ENCODE assay signal across 18 cellular contexts in the genomic region with DNA sequence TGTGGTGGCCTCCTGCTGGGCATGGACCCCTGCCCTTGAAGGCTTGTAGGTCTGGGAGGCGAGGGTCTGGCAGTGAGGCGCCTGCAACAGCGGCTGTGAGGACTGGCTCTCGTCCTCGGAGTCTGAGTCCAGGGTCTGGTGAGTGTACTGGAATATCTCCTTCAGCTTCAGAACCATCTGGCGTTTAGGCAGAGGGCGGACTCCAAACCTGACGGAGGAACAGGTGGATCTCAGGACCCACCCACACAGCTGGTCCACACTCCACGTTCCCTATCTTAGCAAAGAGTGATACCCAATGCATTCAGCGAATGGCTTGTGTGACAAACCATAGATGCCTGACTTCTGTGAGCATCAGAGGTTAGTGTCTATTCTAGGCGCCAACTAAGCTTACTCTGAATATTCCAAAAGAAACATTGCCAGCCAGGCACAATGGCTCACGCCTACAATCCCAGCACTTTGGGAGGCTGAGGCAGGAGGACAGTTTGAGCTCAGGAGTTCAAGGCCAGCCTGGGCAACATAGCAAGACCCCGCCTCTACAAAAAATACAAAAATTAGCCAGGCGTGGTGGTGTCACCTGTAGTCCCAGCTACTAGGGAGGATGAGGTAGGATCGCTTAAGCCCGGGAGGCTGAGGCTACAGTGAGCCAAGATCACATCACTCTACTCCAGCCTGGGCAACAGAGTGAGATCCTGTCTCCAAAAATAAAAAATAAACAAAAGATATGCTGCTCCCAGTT. TPM values are rescaled to one million over a fixed set of nuclear protein-coding genes. Genes with fewer than 3 reads are reported as not detected.
DNase-seq lines count a peak whose midpoint lies in the region; ATAC-seq and TF ChIP-seq lines count a peak whose summit lies in the region.
"Had no signal": no experiment of that assay in that cellular context is flagged by ENCODE, and none has a peak within 500 bp of the region (broad histone marks: within the 10 kb centered on the region; RNA-seq: fewer than 3 reads in every experiment).

No MANE protein-coding gene starts in this region.

- peaks cover 0 to 2% (median 0%) of the 10 kb centered on the region in 3 experiments for H3K27me3 ChIP-seq in neuronal stem cell (ENCODE audit: control insufficient read depth in 3 of 3, insufficient read depth in 3 of 3, low read depth in 1 of 3, low read length in 3 of 3)

- peak overlapping the region; percentile 30 for H4K8ac ChIP-seq in neuronal stem cell (ENCODE audit: low read depth, low read length)

- H2AK5ac ChIP-seq in neuronal stem cell (ENCODE audit: low read depth, low read length), result no peak overlapping the region

- no peaks in the 10 kb centered on the region; the same call in 1 of the 2 replicates for H3K27me3 Mint-ChIP-seq in WTC11 (ENCODE audit: low read depth)
- H3K27me3 Mint-ChIP-seq: CD4-positive, alpha-beta T cell had no signal

- peaks cover 3% of the 10 kb centered on the region for H3K79me1 ChIP-seq in neuronal stem cell (ENCODE audit: low read depth, low read length)

- H3K36me3 Mint-ChIP-seq in WTC11, result peaks cover 28% of the 10 kb centered on the region

- no peak overlapping the region for H4K91ac ChIP-seq in neuronal stem cell (ENCODE audit: low read depth, low read length, poor library complexity)

- peaks cover 8% of the 10 kb centered on the region for H3K4me1 Mint-ChIP-seq in WTC11

- no peaks in the 10 kb centered on the region for H3K9me3 Mint-ChIP-seq in WTC11
- H3K9me3 Mint-ChIP-seq: CD4-positive, alpha-beta T cell; HFFc6 had no signal

- H2BK5ac ChIP-seq in neuronal stem cell (ENCODE audit: low read length), result no peak overlapping the region

- H3K18ac ChIP-seq in neuronal stem cell (ENCODE audit: low read length), result no peak overlapping the region

- H2AFZ ChIP-seq in neuronal stem cell (ENCODE audit: low read length), result no peak overlapping the region
- H2AFZ ChIP-seq: GM23248 had no signal

- no peak overlapping the region for H2BK120ac ChIP-seq in neuronal stem cell (ENCODE audit: low read depth, low read length)

- H3K4me3 ChIP-seq in neuronal stem cell (ENCODE audit: low read length in 2 of 2), result no peak overlapping the region
- H3K4me3 ChIP-seq: A549, GM23248 had no signal

- CTCF ChIA-PET in WTC11 (lab: Charles Lee), result no interaction called here

- no peak overlapping the region for H3K4ac ChIP-seq in neuronal stem cell (ENCODE audit: low read length)

- peak; percentile 9 for DNase-seq in NCI-H2171 treated with DMSO at 0.1 percent for 48 hours (lab: John Stamatoyannopoulos, UW)
- DNase-seq in NCI-H2171 (lab: John Stamatoyannopoulos, UW), result no peak
- no peak for DNase-seq in WTC11 (ENCODE audit: low spot score)
- DNase-seq in neuronal stem cell (ENCODE audit: low spot score), result no peak
- no peak for DNase-seq in left lobe of liver (ENCODE audit: low spot score)
- DNase-seq: AML-193; Caco-2; CD4-positive, alpha-beta T cell; GM23248; HCEC 1CT; HFFc6 had no signal

- no peak overlapping the region for H3K4me2 ChIP-seq in neuronal stem cell (ENCODE audit: insufficient read depth, low read length, poor library complexity, severe bottlenecking)
- H3K4me2 ChIP-seq: A549 had no signal

- no peak overlapping the region for H3K14ac ChIP-seq in neuronal stem cell (ENCODE audit: low read length)

- H3K9me3 ChIP-seq in neuronal stem cell (replicated peaks in 1 of 2; ENCODE audit: control insufficient read depth in 2 of 2, insufficient read depth in 1 of 2, low read depth in 1 of 2, low read length in 2 of 2), result no peaks in the 10 kb centered on the region
- H3K9me3 ChIP-seq: A549, Caco-2 had no signal

- peaks cover 8 to 11% of the 10 kb centered on the region in 2 donors for H3K4me1 ChIP-seq in neuronal stem cell (ENCODE audit: control insufficient read depth in 2 of 2, insufficient read depth in 1 of 2, low read depth in 1 of 2, low read length in 2 of 2)
- H3K4me1 ChIP-seq: Caco-2 had no signal

- H3K36me3 ChIP-seq in neuronal stem cell (replicated peaks in 1 of 2; ENCODE audit: control insufficient read depth in 2 of 2, insufficient read depth in 2 of 2, low read length in 2 of 2), result peaks cover 26 to 64% of the 10 kb centered on the region in 2 donors

- no peak overlapping the region for H3K4me3 Mint-ChIP-seq in WTC11
- H3K4me3 Mint-ChIP-seq: CD4-positive, alpha-beta T cell; HFFc6 had no signal

- no peak overlapping the region for H3K27ac ChIP-seq in neuronal stem cell (replicated peaks; ENCODE audit: low read length)
- peak overlapping the region; percentile 50 for H3K27ac ChIP-seq in temporal lobe (ENCODE audit: low read depth, low read length)
- H3K27ac ChIP-seq: 22Rv1, A549, C4-2B, GM23248 had no signal

- no peak for TF ChIP-seq CTCF in WTC11 (IDR thresholded peaks at IDR 0.05)

- no peak overlapping the region for H3K27ac Mint-ChIP-seq in WTC11
- H3K27ac Mint-ChIP-seq: CD4-positive, alpha-beta T cell; HFFc6 had no signal

- H2BK12ac ChIP-seq in neuronal stem cell (ENCODE audit: low read length), result no peak overlapping the region

- H2BK15ac ChIP-seq in neuronal stem cell (ENCODE audit: low read length), result no peak overlapping the region

- H3K9ac ChIP-seq in neuronal stem cell (ENCODE audit: low read depth, low read length, poor library complexity), result no peak overlapping the region
- H3K9ac ChIP-seq: GM23248 had no signal

- ATAC-seq in WTC11, result no peak
- no peak for ATAC-seq in HG02588 (IDR thresholded peaks at IDR 0.05; ENCODE audit: unreplicated experiment)
- ATAC-seq in left lobe of liver, result no peak
- ATAC-seq: A549 had no signal

- H3K23ac ChIP-seq in neuronal stem cell (ENCODE audit: low read depth, low read length, poor library complexity), result no peak overlapping the region

- no CpG with 5 or more reads among the region's 16 CpGs for WGBS in neuronal stem cell (ENCODE audit: extremely low coverage in 2 of 2, insufficient read length in 2 of 2, insufficient replicate concordance in 1 of 2), 2 donors

- POLR2A ChIA-PET in WTC11 (lab: Charles Lee), result interaction anchor here (0.6 kb wide), 1 partner anchor 8 kb away, joined by 3 read pairs; no protein-coding TSS in a partner anchor

TF ChIP-seq in WTC11, 78 proteins besides CTCF, POLR2A, EP300 and RAD21:
- TF ChIP-seq ZNF121 (CRISPR knock-in tag; IDR thresholded peaks at IDR 0.05) (peak; percentile 80), NR2C2 (CRISPR knock-in tag; IDR thresholded peaks at IDR 0.05) (no peak), TCF7 (CRISPR knock-in tag; IDR thresholded peaks at IDR 0.05; ENCODE audit: low read depth) (no peak)
TF ChIP-seq in WTC11: peak in this region for 1.

RNA-seq across cellular contexts. Expression of a gene that starts 6.3 kb away (rescaled TPM):
- total RNA-seq in WTC11 (2021), result 0.23 to 0.66 TPM (median 0.26 TPM) in 3 replicates
- polyA plus RNA-seq in neuronal stem cell (2013, experiment 1 of 2), result 0.10 TPM
- polyA plus RNA-seq in neuronal stem cell (2013, experiment 2 of 2), result 0.06 TPM
- total RNA-seq in temporal lobe, result 0.49 TPM
- 0.81 TPM for total RNA-seq in left lobe of liver
- total RNA-seq: Caco-2, GM23248, H4, HFFc6 had no signal
- polyA plus RNA-seq: BJ had no signal

RNA-seq across cellular contexts. Expression of a gene that starts 27.9 kb away (rescaled TPM):
- total RNA-seq in WTC11 (2021), result 16.3 to 18.0 TPM (median 16.7 TPM) in 3 replicates
- polyA plus RNA-seq in neuronal stem cell (2013, experiment 1 of 2), result 5.9 TPM
- polyA plus RNA-seq in neuronal stem cell (2013, experiment 2 of 2), result 5.9 TPM
- total RNA-seq in temporal lobe, result 8.6 TPM
- total RNA-seq in left lobe of liver, result 2.8 TPM
